ENCODE assay signal across 24 cellular contexts in the genomic region with DNA sequence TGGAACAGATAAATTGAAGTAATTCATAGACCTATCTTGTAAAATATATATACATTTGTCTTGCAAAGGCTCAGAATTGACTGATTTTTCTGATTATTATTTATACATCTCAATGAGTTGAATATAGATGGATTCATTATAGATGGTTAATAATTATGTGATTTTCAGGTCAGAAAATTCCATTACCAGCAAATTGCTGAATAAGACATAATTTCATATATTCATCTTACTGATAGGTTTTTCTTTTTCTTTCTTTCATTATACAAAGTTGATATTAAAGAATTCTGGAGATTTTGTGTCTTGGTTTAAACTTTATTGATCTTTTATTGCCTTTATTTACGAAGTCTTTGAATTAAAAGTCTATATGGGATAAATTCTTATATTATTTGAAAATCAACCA. TPM values are rescaled to one million over a fixed set of nuclear protein-coding genes. Genes with fewer than 3 reads are reported as not detected.
DNase-seq lines count a peak whose midpoint lies in the region; ATAC-seq, FAIRE-seq and TF ChIP-seq lines count a peak whose summit lies in the region.
"Had no signal": no experiment of that assay in that cellular context is flagged by ENCODE, and none has a peak within 500 bp of the region (broad histone marks: within the 10 kb centered on the region; RNA-seq: fewer than 3 reads in every experiment).

No MANE protein-coding gene starts in this region.

- H3K4me3 Mint-ChIP-seq in CD8-positive, alpha-beta memory T cell, result no peak overlapping the region
- H3K4me3 Mint-ChIP-seq in endothelial cell (ENCODE audit: unreplicated experiment), result no peak overlapping the region

- no peak for DNase-seq in CD8-positive, alpha-beta memory T cell
- DNase-seq in nucleus accumbens (lab: John Stamatoyannopoulos, UW), result no peak
- no peak for DNase-seq in endothelial cell (ENCODE audit: low spot score)
- DNase-seq: C1 segment of cervical spinal cord; Calu3; DMS153; DND-41; HCEC 1CT; NCI-H1048; NCI-H1417; NCI-H1694; NCI-H2029 treated with DMSO at 0.1 percent for 48 hours; NCI-H446 treated with DMSO at 0.1 percent for 48 hours; NCI-H526; NCI-H82; NK-92 treated with Interleukin-12 subunit alpha and Interleukin-12 subunit beta, amount 100 ng/mL, for 24 hours; RPMI8226; SHP77 had no signal

- no peaks in the 10 kb centered on the region for H3K9me2 ChIP-seq in DOHH2 (replicated peaks; ENCODE audit: control insufficient read depth, low read length)

- H3K27me3 ChIP-seq in DOHH2 (ENCODE audit: control insufficient read depth, low read length), result no peaks in the 10 kb centered on the region
- no peaks in the 10 kb centered on the region for H3K27me3 ChIP-seq in CD8-positive, alpha-beta memory T cell (ENCODE audit: insufficient read depth, low read length, poor library complexity, severe bottlenecking)

- H3K9me3 Mint-ChIP-seq in CD8-positive, alpha-beta memory T cell, result no peaks in the 10 kb centered on the region
- H3K9me3 Mint-ChIP-seq in endothelial cell (ENCODE audit: unreplicated experiment), result no peaks in the 10 kb centered on the region

- POLR2A ChIA-PET in CD8-positive, alpha-beta memory T cell (lab: Charles Lee), result no interaction called here

- H3K36me3 ChIP-seq in DOHH2 (ENCODE audit: control insufficient read depth, low read length) (no peaks in the 10 kb centered on the region), KOPT-K1 (ENCODE audit: insufficient read depth, low read length) (no peaks in the 10 kb centered on the region)
- no peaks in the 10 kb centered on the region for H3K36me3 ChIP-seq in CD8-positive, alpha-beta memory T cell (ENCODE audit: insufficient read depth, low read length)

- peak; percentile 66 for FAIRE-seq in TTC549 (lab: Jason Lieb, UNC)
- FAIRE-seq: H1 had no signal

- H4K20me1 ChIP-seq in DOHH2 (ENCODE audit: control insufficient read depth, insufficient read depth, low read depth, low read length), result no peaks in the 10 kb centered on the region

- CTCF ChIA-PET in CD8-positive, alpha-beta memory T cell (lab: Charles Lee), result no interaction called here

- TF ChIP-seq CTCF in DOHH2 (IDR thresholded peaks at IDR 0.05; ENCODE audit: low read depth, low read length, poor library complexity, severe bottlenecking), result no peak
- no peak for TF ChIP-seq CTCF in endothelial cell (IDR thresholded peaks at IDR 0.05; ENCODE audit: unreplicated experiment)

- H3K79me2 ChIP-seq in DOHH2 (ENCODE audit: control insufficient read depth, low read length), result peaks cover 9% of the 10 kb centered on the region

- peaks cover 83% of the 10 kb centered on the region for H3K4me1 ChIP-seq in DOHH2 (ENCODE audit: control insufficient read depth, low read length)
- no peaks in the 10 kb centered on the region for H3K4me1 ChIP-seq in CD8-positive, alpha-beta memory T cell (ENCODE audit: insufficient read depth, low read length)

- H3K4me3 ChIP-seq in DOHH2 (ENCODE audit: low read length), result no peak overlapping the region
- H3K4me3 ChIP-seq in CD8-positive, alpha-beta memory T cell (ENCODE audit: low read length), result no peak overlapping the region

- H3K27me3 Mint-ChIP-seq in CD8-positive, alpha-beta memory T cell, result peaks cover 4 to 23% of the 10 kb centered on the region in 2 donors
- no peaks in the 10 kb centered on the region for H3K27me3 Mint-ChIP-seq in endothelial cell (ENCODE audit: unreplicated experiment)

- H3K27ac Mint-ChIP-seq in CD8-positive, alpha-beta memory T cell, result peak overlapping the region in 1 of 8 donors; percentile 3
- H3K27ac Mint-ChIP-seq in endothelial cell (ENCODE audit: unreplicated experiment), result no peak overlapping the region

- ATAC-seq in HG02885 (IDR thresholded peaks at IDR 0.05; ENCODE audit: poor library complexity, unreplicated experiment), result no peak

- H3F3A ChIP-seq in DOHH2 (ENCODE audit: control insufficient read depth, insufficient read depth), result peaks cover 11% of the 10 kb centered on the region; the same call in 1 of the 2 replicates

- H3K36me3 Mint-ChIP-seq in CD8-positive, alpha-beta memory T cell, result no peaks in the 10 kb centered on the region
- no peaks in the 10 kb centered on the region for H3K36me3 Mint-ChIP-seq in endothelial cell (ENCODE audit: low read depth, unreplicated experiment)

- H3K9me3 ChIP-seq in DOHH2 (ENCODE audit: control insufficient read depth, insufficient read depth, low read length), result no peaks in the 10 kb centered on the region
- H3K9me3 ChIP-seq in KOPT-K1 (ENCODE audit: insufficient read depth, low read length, poor library complexity, severe bottlenecking), result no peaks in the 10 kb centered on the region
- no peaks in the 10 kb centered on the region for H3K9me3 ChIP-seq in CD8-positive, alpha-beta memory T cell (ENCODE audit: low read length)

- H3K4me1 Mint-ChIP-seq in CD8-positive, alpha-beta memory T cell, result peaks cover 0 to 44% (median 14%) of the 10 kb centered on the region in 3 donors
- H3K4me1 Mint-ChIP-seq in endothelial cell (ENCODE audit: unreplicated experiment), result no peaks in the 10 kb centered on the region

- H3K27ac ChIP-seq in DOHH2 (ENCODE audit: low read depth, low read length), result no peak overlapping the region
- H3K27ac ChIP-seq in KOPT-K1 (ENCODE audit: low read depth, low read length, poor library complexity, severe bottlenecking), result peak overlapping the region; percentile 98
- no peak overlapping the region for H3K27ac ChIP-seq in CD8-positive, alpha-beta memory T cell (ENCODE audit: low read depth, low read length)
- H3K27ac ChIP-seq: HL-60 had no signal

- H3K4me2 ChIP-seq in DOHH2 (ENCODE audit: low read length), result peak overlapping the region; percentile 83

RNA-seq across cellular contexts. Expression of a gene that starts 41.6 kb away (rescaled TPM):
- 1 to 10 TPM; 7.7 to 8.2 TPM for total RNA-seq in CD8-positive, alpha-beta memory T cell
- polyA plus RNA-seq in CD8-positive, alpha-beta memory T cell, result 15.3 TPM
- total RNA-seq in endothelial cell (ENCODE audit: unreplicated experiment), result 14.4 TPM
